31 cellular contexts compared by ENCODE assay signal in genomic region chr17:13879961-13880466, GRCh38.
DNase-seq lines count a peak whose midpoint lies in the region; ATAC-seq and TF ChIP-seq lines count a peak whose summit lies in the region.
"Had no signal": no experiment of that assay in that cellular context is flagged by ENCODE, and none has a peak within 500 bp of the region (broad histone marks: within the 10 kb centered on the region; RNA-seq: fewer than 3 reads in every experiment).

No MANE protein-coding gene starts in this region.

- H3K27me3 ChIP-seq in right atrium auricular region (no peaks in the 10 kb centered on the region), right cardiac atrium (ENCODE audit: control insufficient read depth, insufficient read depth) (no peaks in the 10 kb centered on the region), left ventricle myocardium inferior (ENCODE audit: low read depth) (no peaks in the 10 kb centered on the region)
- H3K27me3 ChIP-seq: BE2C; BLaER1; BLaER1 treated with 17β-estradiol and CSF1 and Interleukin-3, amounts not matched to agents 10 nM and 100 nM had no signal

- DNase-seq in Right ventricle myocardium superior (no peak), cardiac septum (ENCODE audit: low spot score) (no peak), left ventricle myocardium superior (no peak), right atrium auricular region (ENCODE audit: low spot score) (no peak), right cardiac atrium (no peak), left ventricle myocardium inferior (no peak)
- DNase-seq: 8988T; ACHN; AML-193; BE2C; C1 segment of cervical spinal cord; Caco-2; Calu3; CD4-positive, alpha-beta memory T cell; CD4-positive, alpha-beta T cell; CD4-positive, CD25-positive, alpha-beta regulatory T cell; CD8-positive, alpha-beta memory T cell; CD8-positive, alpha-beta T cell; COR-L47; DMS 273 treated with DMSO at 0.1 percent for 48 hours; DMS153; DMS53; DMS79; DMS79 treated with DMSO at 0.1 percent for 48 hours; DND-41; EL had no signal

- H3K9me3 ChIP-seq in right atrium auricular region (no peaks in the 10 kb centered on the region), right cardiac atrium (ENCODE audit: control insufficient read depth, low read length) (no peaks in the 10 kb centered on the region), left ventricle myocardium inferior (replicated peaks) (peaks cover 8% of the 10 kb centered on the region)
- H3K9me3 ChIP-seq: BE2C, BLaER1, Caco-2 had no signal

- intact Hi-C loops in Right ventricle myocardium superior (cut with DNase I): loop anchor here (10.0 kb wide), 1 partner anchor 105 kb away; no protein-coding TSS in a partner anchor
- intact Hi-C loops in cardiac septum (cut with DNase I): no loop called here
- intact Hi-C loops in left ventricle myocardium superior (cut with micrococcal nuclease): no loop called here
- intact Hi-C loops in right cardiac atrium (cut with DNase I): no loop called here
- intact Hi-C loops in left ventricle myocardium inferior (cut with micrococcal nuclease): no loop called here

- H3K4me1 ChIP-seq in right atrium auricular region (no peaks in the 10 kb centered on the region), right cardiac atrium (ENCODE audit: control insufficient read depth, insufficient read depth, low read length) (no peaks in the 10 kb centered on the region), left ventricle myocardium inferior (peaks cover under 1% of the 10 kb centered on the region)
- H3K4me1 ChIP-seq: A549, BE2C, BLaER1, Caco-2 had no signal

- 75% methylated on average over 5 of the region's 5 CpGs for WGBS in right cardiac atrium

- no peak overlapping the region for H3K4me3 ChIP-seq in right atrium auricular region
- no peak overlapping the region for H3K4me3 ChIP-seq in right cardiac atrium (ENCODE audit: low read length)
- H3K4me3 ChIP-seq in left ventricle myocardium inferior: no peak overlapping the region
- H3K4me3 ChIP-seq: A549; BLaER1; BLaER1 treated with 17β-estradiol and CSF1 and Interleukin-3, amounts not matched to agents 10 nM and 100 nM had no signal

- ATAC-seq in Right ventricle myocardium superior (ENCODE audit: poor library complexity) (peak; percentile 64), left ventricle myocardium superior (peak; percentile 43), right cardiac atrium (peak; percentile 62 to 70)
- ATAC-seq: A549; CD8-positive, alpha-beta T cell had no signal

- TF ChIP-seq CTCF in right atrium auricular region (IDR thresholded peaks at IDR 0.05) (no peak), left ventricle myocardium inferior (IDR thresholded peaks at IDR 0.05; ENCODE audit: borderline replicate concordance) (no peak)

- H3K36me3 ChIP-seq in right atrium auricular region (no peaks in the 10 kb centered on the region), left ventricle myocardium inferior (no peaks in the 10 kb centered on the region)
- H3K36me3 ChIP-seq: BE2C, BLaER1 had no signal

- H3K27ac ChIP-seq in right atrium auricular region: peak overlapping the region in 1 of 2 donors; percentile 18
- H3K27ac ChIP-seq in right cardiac atrium (ENCODE audit: low read length): no peak overlapping the region
- H3K27ac ChIP-seq in left ventricle myocardium inferior (replicated peaks): no peak overlapping the region
- H3K27ac ChIP-seq: 22Rv1; A549; BLaER1; BLaER1 treated with 17β-estradiol and CSF1 and Interleukin-3, amounts not matched to agents 10 nM and 100 nM; C4-2B had no signal
